In the genomic region with DNA sequence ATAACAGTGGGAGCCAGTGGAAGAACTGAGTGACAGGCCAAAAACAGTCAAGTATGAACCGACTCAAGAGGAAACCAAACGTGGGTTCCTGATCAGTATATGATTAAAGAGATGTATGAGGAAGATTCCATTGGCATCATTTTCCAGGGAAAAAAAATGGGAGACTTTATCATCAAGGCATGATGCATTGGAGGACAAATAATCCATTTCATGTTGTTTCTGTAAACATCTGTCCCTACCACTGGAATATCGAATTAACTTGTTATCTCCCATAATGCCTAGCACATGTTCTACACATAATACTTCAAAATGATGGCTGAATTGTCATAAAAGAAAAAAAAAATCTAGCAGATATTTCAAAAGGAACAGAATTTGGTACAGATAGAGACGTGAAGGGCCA, we compare ENCODE assay signal across 27 cellular contexts. TPM values are rescaled to one million over a fixed set of nuclear protein-coding genes. Genes with fewer than 3 reads are reported as not detected.
DNase-seq lines count a peak whose midpoint lies in the region; ATAC-seq and TF ChIP-seq lines count a peak whose summit lies in the region.
"Had no signal": no experiment of that assay in that cellular context is flagged by ENCODE, and none has a peak within 500 bp of the region (broad histone marks: within the 10 kb centered on the region; RNA-seq: fewer than 3 reads in every experiment).

No MANE protein-coding gene starts in this region.

- H3K36me3 ChIP-seq in SK-N-SH (replicated peaks in 1 of 2; ENCODE audit: control insufficient read depth in 1 of 2, insufficient read depth in 2 of 2, low read length in 1 of 2) (peaks cover 0 to 2% of the 10 kb centered on the region in 2 experiments), cardiac muscle cell (no peaks in the 10 kb centered on the region), rectal smooth muscle tissue (ENCODE audit: control insufficient read depth, insufficient read depth, low read length) (no peaks in the 10 kb centered on the region)
- H3K36me3 ChIP-seq: SJSA1, thyroid gland had no signal

- TF ChIP-seq EP300 in SK-N-SH (IDR thresholded peaks at IDR 0.05; ENCODE audit: borderline replicate concordance in 1 of 2, low read depth in 1 of 2, low read length in 1 of 2): no peak

- no peak for TF ChIP-seq CTCF in SK-N-SH (IDR thresholded peaks at IDR 0.05)
- TF ChIP-seq CTCF in cardiac muscle cell (IDR thresholded peaks at IDR 0.05; ENCODE audit: low read depth, low read length): no peak
- no peak for TF ChIP-seq CTCF in chondrocyte (IDR thresholded peaks at IDR 0.05)

- H3K9me3 Mint-ChIP-seq in chondrocyte (ENCODE audit: low read depth): no peaks in the 10 kb centered on the region
- H3K9me3 Mint-ChIP-seq: activated T-helper 2 cell treated with anti-CD3 and anti-CD28 coated beads, Interferon-gamma antibody, Interleukin-2, Interleukin-4, amounts not matched to agents 10 μg/mL and 5 μg/mL and 100 μg/mL, durations not matched to agents 14 hours and 24 hours and 36 hours; CD4-positive, CD25-positive, alpha-beta regulatory T cell; stimulated activated naive CD8-positive, alpha-beta T cell treated with anti-CD3 and anti-CD28 coated beads, Interleukin-15, amount 100 ng/mL, for 72 hours; T-helper 1 cell treated with Interleukin-12 subunit alpha and Interleukin-12 subunit beta and Interleukin-4 antibody, amounts not matched to agents 30 μg/mL and 1 μg/mL, for 36 hours had no signal

- H3K4me2 ChIP-seq in SK-N-SH: no peak overlapping the region

- TF ChIP-seq RAD21 in SK-N-SH (IDR thresholded peaks at IDR 0.05; ENCODE audit: low read length): no peak

- no peak overlapping the region for H3K4me3 Mint-ChIP-seq in chondrocyte (ENCODE audit: unreplicated experiment)
- H3K4me3 Mint-ChIP-seq: stimulated activated naive CD8-positive, alpha-beta T cell treated with anti-CD3 and anti-CD28 coated beads, Interleukin-15, amount 100 ng/mL, for 72 hours; T-helper 1 cell treated with Interleukin-12 subunit alpha and Interleukin-12 subunit beta and Interleukin-4 antibody, amounts not matched to agents 30 μg/mL and 1 μg/mL, for 36 hours had no signal

- no peak for ATAC-seq in SK-N-SH treated with all-trans-retinoic acid at 6 μM for 48 hours
- no peak for ATAC-seq in left ventricle myocardium superior
- ATAC-seq in HG03571 (IDR thresholded peaks at IDR 0.05; ENCODE audit: unreplicated experiment): no peak
- ATAC-seq: HepG2; stimulated activated naive CD8-positive, alpha-beta T cell treated with anti-CD3 and anti-CD28 coated beads, Interleukin-15, amount 100 ng/mL, for 72 hours had no signal

- peaks cover 94% of the 10 kb centered on the region for H4K20me1 ChIP-seq in SK-N-SH (ENCODE audit: insufficient read depth)

- no peaks in the 10 kb centered on the region for H3K9me2 ChIP-seq in SK-N-SH

- peaks cover 96% of the 10 kb centered on the region for H3K79me2 ChIP-seq in SK-N-SH (ENCODE audit: insufficient read depth)

- peaks cover 9 to 39% of the 10 kb centered on the region in 2 experiments; a peak in 2 of 4 replicates for H3K4me1 ChIP-seq in SK-N-SH (ENCODE audit: control insufficient read depth in 1 of 2, insufficient read depth in 2 of 2, low read depth in 1 of 2, low read length in 1 of 2)
- peaks cover 28% of the 10 kb centered on the region for H3K4me1 ChIP-seq in cardiac muscle cell (ENCODE audit: low read depth)
- H3K4me1 ChIP-seq in rectal smooth muscle tissue (ENCODE audit: control insufficient read depth, insufficient read depth, low read length): peaks cover 25% of the 10 kb centered on the region

- H3K36me3 Mint-ChIP-seq in chondrocyte (ENCODE audit: low read depth): no peaks in the 10 kb centered on the region

- H3K4me3 ChIP-seq in SK-N-SH (ENCODE audit: low read depth in 2 of 2, low read length in 1 of 2) (no peak overlapping the region), cardiac muscle cell (no peak overlapping the region), rectal smooth muscle tissue (ENCODE audit: low read length) (no peak overlapping the region)
- H3K4me3 ChIP-seq: coronary artery, SJSA1, thyroid gland had no signal

- peaks cover 56% of the 10 kb centered on the region for H3K4me1 Mint-ChIP-seq in chondrocyte (ENCODE audit: low read depth)

- CTCF ChIA-PET in SK-N-SH (lab: Yijun Ruan, JAX): no interaction called here

- H3K27ac Mint-ChIP-seq in chondrocyte (ENCODE audit: unreplicated experiment): peak overlapping the region; percentile 43
- H3K27ac Mint-ChIP-seq: activated T-helper 2 cell treated with anti-CD3 and anti-CD28 coated beads, Interferon-gamma antibody, Interleukin-2, Interleukin-4, amounts not matched to agents 10 μg/mL and 5 μg/mL and 100 μg/mL, durations not matched to agents 14 hours and 24 hours and 36 hours had no signal

- DNase-seq in SK-N-SH: no peak
- DNase-seq in cardiac muscle cell (ENCODE audit: low read depth in 1 of 2, low spot score in 1 of 2): no peak
- DNase-seq in left ventricle myocardium superior: no peak
- DNase-seq in chondrocyte (ENCODE audit: low spot score): no peak
- no peak for DNase-seq in activated effector memory CD4-positive, alpha-beta T cell treated with anti-CD3 and anti-CD28 coated beads, Interleukin-2, amount 50 U/mL, for 16 hours
- DNase-seq: activated CD4-positive, CD25-positive, alpha-beta regulatory T cell treated with anti-CD3 and anti-CD28 coated beads, Interleukin-2, amount 50 U/mL, for 72 hours; DMS 273 treated with DMSO at 0.1 percent for 48 hours; effector memory CD4-positive, alpha-beta T cell; erythroblast; head of caudate nucleus; Kasumi-1; mammary epithelial cell; MV-4-11; NCI-H146; RPMI8226; stimulated activated naive CD8-positive, alpha-beta T cell treated with anti-CD3 and anti-CD28 coated beads, Interleukin-15, amount 100 ng/mL, for 72 hours; thyroid gland had no signal

- H3K27me3 ChIP-seq in SK-N-SH (ENCODE audit: insufficient read depth) (no peaks in the 10 kb centered on the region), cardiac muscle cell (no peaks in the 10 kb centered on the region), rectal smooth muscle tissue (ENCODE audit: control insufficient read depth, insufficient read depth, low read length) (no peaks in the 10 kb centered on the region)
- H3K27me3 ChIP-seq: SJSA1, thyroid gland had no signal

- H3F3A ChIP-seq in SK-N-SH (replicated peaks; ENCODE audit: insufficient read depth): peaks cover 16% of the 10 kb centered on the region

- no peak overlapping the region for H3K9ac ChIP-seq in SK-N-SH
- H3K9ac ChIP-seq in rectal smooth muscle tissue (ENCODE audit: low read length): no peak overlapping the region

- no peak overlapping the region for H2AFZ ChIP-seq in SK-N-SH (ENCODE audit: low read depth)

- POLR2A ChIA-PET in SK-N-SH (lab: Yijun Ruan, JAX): no interaction called here

- no peaks in the 10 kb centered on the region for H3K27me3 Mint-ChIP-seq in chondrocyte (ENCODE audit: low read depth)
- H3K27me3 Mint-ChIP-seq: CD4-positive, CD25-positive, alpha-beta regulatory T cell; stimulated activated naive CD8-positive, alpha-beta T cell treated with anti-CD3 and anti-CD28 coated beads, Interleukin-15, amount 100 ng/mL, for 72 hours had no signal

- WGBS in SK-N-SH (ENCODE audit: low lambda C conversion rate): 72% methylated on average over 4 of the region's 4 CpGs

- H3K27ac ChIP-seq in SK-N-SH (ENCODE audit: low read depth in 2 of 2, low read length in 1 of 2) (peak overlapping the region in 1 of 2 experiments; percentile 22; a peak in 2 of 4 replicates), cardiac muscle cell (peak overlapping the region; percentile 86), rectal smooth muscle tissue (ENCODE audit: low read depth, low read length) (peak overlapping the region; percentile 24)
- H3K27ac ChIP-seq: 22Rv1, coronary artery, SJSA1, thyroid gland had no signal

- intact Hi-C loops in left ventricle myocardium superior (cut with micrococcal nuclease): loop anchor here (10.0 kb wide), 1 partner anchor 147 kb away; no protein-coding TSS in a partner anchor

- H3K9me3 ChIP-seq in SK-N-SH: no peaks in the 10 kb centered on the region
- no peaks in the 10 kb centered on the region for H3K9me3 ChIP-seq in cardiac muscle cell (ENCODE audit: low read depth)
- H3K9me3 ChIP-seq: SJSA1, thyroid gland had no signal

TF ChIP-seq in SK-N-SH, 30 proteins besides CTCF, POLR2A, EP300 and RAD21:
- TF ChIP-seq MEF2A (IDR thresholded peaks at IDR 0.05; ENCODE audit: borderline replicate concordance, low read depth) (no peak), TAF1 (IDR thresholded peaks at IDR 0.05; ENCODE audit: borderline replicate concordance, low read depth, low read length) (no peak), EZH2phosphoT487 (IDR thresholded peaks at IDR 0.05; ENCODE audit: borderline replicate concordance, low read depth) (no peak), CHD2 (IDR thresholded peaks at IDR 0.05; ENCODE audit: low read length, partially characterized antibody) (no peak), GATA2 (CRISPR knock-in tag; IDR thresholded peaks at IDR 0.05) (no peak), SIN3A (IDR thresholded peaks at IDR 0.05; ENCODE audit: borderline replicate concordance, low read depth, low read length) (no peak), TEAD4 (IDR thresholded peaks at IDR 0.05; ENCODE audit: borderline replicate concordance, insufficient read depth) (no peak)
- TF ChIP-seq, protein P1, sequence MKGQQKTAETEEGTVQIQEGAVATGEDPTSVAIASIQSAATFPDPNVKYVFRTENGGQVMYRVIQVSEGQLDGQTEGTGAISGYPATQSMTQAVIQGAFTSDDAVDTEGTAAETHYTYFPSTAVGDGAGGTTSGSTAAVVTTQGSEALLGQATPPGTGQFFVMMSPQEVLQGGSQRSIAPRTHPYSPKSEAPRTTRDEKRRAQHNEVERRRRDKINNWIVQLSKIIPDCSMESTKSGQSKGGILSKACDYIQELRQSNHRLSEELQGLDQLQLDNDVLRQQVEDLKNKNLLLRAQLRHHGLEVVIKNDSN (IDR thresholded peaks at IDR 0.05; ENCODE audit: borderline replicate concordance, low read depth): no peak
TF ChIP-seq in SK-N-SH: peak in this region for 0.

RNA-seq across cellular contexts. Expression of a gene that starts 13.3 kb away (rescaled TPM):
- polyA plus RNA-seq in SK-N-SH (2012; rRNA removed) (16.0 and 24.2 TPM in 2 replicates), cardiac muscle cell (25.4 and 39.1 TPM in 2 replicates)
- polyA plus RNA-seq in SK-N-SH (2012; cell fraction: cytosol; rRNA removed): 13.2 and 13.9 TPM in 2 replicates
- polyA plus RNA-seq in SK-N-SH (2012; cell fraction: nucleus; rRNA removed): 25.6 and 51.1 TPM in 2 replicates
- total RNA-seq in cardiac muscle cell (28.5 and 54.1 TPM in 2 replicates), left ventricle myocardium superior (35.1 TPM), chondrocyte (26.3 to 30.9 TPM (median 29.2 TPM) in 3 replicates)

RNA-seq across cellular contexts. Expression of a gene that starts 58.9 kb away (rescaled TPM):
- polyA plus RNA-seq in SK-N-SH (2012; rRNA removed): 0.08 and 0.13 TPM in 2 replicates
- 0.12 and 0.20 TPM in 2 replicates for polyA plus RNA-seq in SK-N-SH (2012; cell fraction: cytosol; rRNA removed)
- 0.04 TPM in 2 replicates for polyA plus RNA-seq in SK-N-SH (2012; cell fraction: nucleus; rRNA removed)
- total RNA-seq in cardiac muscle cell: 8.1 and 14.9 TPM in 2 replicates
- 16.3 and 21.8 TPM in 2 replicates for polyA plus RNA-seq in cardiac muscle cell
- total RNA-seq in left ventricle myocardium superior: 9.7 TPM
- total RNA-seq in chondrocyte: 0.18 to 0.27 TPM in 2 of 3 replicates, not detected in the other
- total RNA-seq: CD4-positive, CD25-positive, alpha-beta regulatory T cell; mammary epithelial cell had no signal
